Comparison of ENCODE assay signal across 15 cellular contexts in the genomic region with DNA sequence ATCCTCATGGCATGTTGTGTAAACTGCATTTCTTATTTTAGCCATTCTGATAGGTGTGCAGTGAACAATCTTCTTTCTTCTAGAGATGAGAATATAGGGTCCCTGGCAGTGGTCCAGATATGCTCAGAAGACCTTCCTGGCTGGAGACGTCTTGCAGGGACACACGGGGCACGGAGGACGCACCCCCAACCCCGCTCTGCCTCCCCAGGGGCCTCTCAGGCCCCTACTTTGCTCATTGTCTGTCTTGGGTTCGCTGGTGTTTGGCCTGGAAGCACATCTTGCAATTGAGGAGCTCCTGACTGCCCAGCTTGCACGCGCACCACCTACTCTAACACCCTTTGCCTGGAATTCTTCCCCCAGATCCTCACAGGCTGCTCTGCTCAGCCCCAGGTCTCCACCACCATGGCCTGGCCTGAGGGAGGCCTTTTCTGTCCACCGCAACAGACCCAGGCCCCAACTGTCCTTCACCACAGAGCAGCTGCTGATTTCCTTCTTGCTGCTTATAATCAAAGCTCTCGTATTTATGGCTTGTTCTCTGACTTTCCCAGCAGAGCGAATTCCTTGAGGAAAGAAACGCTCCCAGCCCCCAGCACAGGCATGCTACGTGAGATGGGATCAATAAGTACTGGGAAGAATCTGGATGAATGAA.
DNase-seq lines count a peak whose midpoint lies in the region; ATAC-seq and TF ChIP-seq lines count a peak whose summit lies in the region.
"Had no signal": no experiment of that assay in that cellular context is flagged by ENCODE, and none has a peak within 500 bp of the region (broad histone marks: within the 10 kb centered on the region; RNA-seq: fewer than 3 reads in every experiment).

No MANE protein-coding gene starts in this region.

- no peak for TF ChIP-seq EP300 in esophagus muscularis mucosa (IDR thresholded peaks at IDR 0.05)

- WGBS in right cardiac atrium = 89% methylated on average over 13 of the region's 13 CpGs
- WGBS in esophagus muscularis mucosa = 82% methylated on average over 13 of the region's 13 CpGs

- H2AFZ ChIP-seq in osteoblast (ENCODE audit: low read length) = no peak overlapping the region

- ATAC-seq in Right ventricle myocardium inferior (no peak), right cardiac atrium (no peak)

- TF ChIP-seq CTCF in esophagus muscularis mucosa (IDR thresholded peaks at IDR 0.05) = no peak
- no peak for TF ChIP-seq CTCF in osteoblast (IDR thresholded peaks at IDR 0.05; ENCODE audit: extremely low read depth, low read depth, low read length)
- TF ChIP-seq CTCF in vagina (IDR thresholded peaks at IDR 0.05) = no peak

- no peak for TF ChIP-seq POLR2A in esophagus muscularis mucosa (IDR thresholded peaks at IDR 0.05; ENCODE audit: low read depth)
- no peak for TF ChIP-seq POLR2A in vagina (IDR thresholded peaks at IDR 0.05)

- no peak overlapping the region for H3K4me2 ChIP-seq in osteoblast (ENCODE audit: insufficient read depth, low read length)
- H3K4me2 ChIP-seq: BLaER1 had no signal

- DNase-seq in Right ventricle myocardium inferior (ENCODE audit: missing footprints) = peak; percentile 27
- DNase-seq in right cardiac atrium = no peak
- DNase-seq in esophagus muscularis mucosa (ENCODE audit: extremely low spot score) = peak; percentile 70
- DNase-seq in osteoblast (ENCODE audit: insufficient read length, low spot score, missing footprints) = peak; percentile 15
- DNase-seq in vagina (ENCODE audit: extremely low spot score in 2 of 2) = peak; percentile 74 to 81
- no peak for DNase-seq in NCI-H128 (lab: John Stamatoyannopoulos, UW; ENCODE audit: unreplicated experiment)
- DNase-seq in NCI-H1105 (lab: John Stamatoyannopoulos, UW) = no peak
- DNase-seq in NCI-H1436 treated with DMSO at 0.1 percent for 48 hours (lab: John Stamatoyannopoulos, UW) = no peak
- DNase-seq: 8988T; AML-193; Caco-2; CD8-positive, alpha-beta memory T cell; HCEC 1CT; HFFc6 had no signal

- H3K4me1 ChIP-seq in right cardiac atrium (ENCODE audit: control insufficient read depth, insufficient read depth, low read length) (no peaks in the 10 kb centered on the region), esophagus muscularis mucosa (peaks cover 0 to under 1% (median 0%) of the 10 kb centered on the region in 4 donors), osteoblast (ENCODE audit: insufficient read depth, low read length) (no peaks in the 10 kb centered on the region), vagina (no peaks in the 10 kb centered on the region)
- H3K4me1 ChIP-seq: Caco-2 had no signal

- intact Hi-C loops in Right ventricle myocardium inferior (cut with DNase I) = no loop called here
- intact Hi-C loops in right cardiac atrium (cut with DNase I) = no loop called here
- intact Hi-C loops in esophagus muscularis mucosa (cut with DNase I) = no loop called here
- intact Hi-C loops in vagina (cut with DNase I) = no loop called here

- H3K27ac ChIP-seq in right cardiac atrium (ENCODE audit: low read length) = no peak overlapping the region
- H3K27ac ChIP-seq in esophagus muscularis mucosa (replicated peaks in 1 of 4) = no peak overlapping the region
- no peak overlapping the region for H3K27ac ChIP-seq in osteoblast (ENCODE audit: low read depth, low read length)
- no peak overlapping the region for H3K27ac ChIP-seq in vagina
- H3K27ac ChIP-seq: BLaER1 had no signal

- no peaks in the 10 kb centered on the region for H3K79me2 ChIP-seq in osteoblast (ENCODE audit: insufficient read depth, low read length)

- no peaks in the 10 kb centered on the region for H3K9me3 ChIP-seq in right cardiac atrium (ENCODE audit: control insufficient read depth, low read length)
- H3K9me3 ChIP-seq in esophagus muscularis mucosa = no peaks in the 10 kb centered on the region
- H3K9me3 ChIP-seq in osteoblast (ENCODE audit: low read depth, low read length) = no peaks in the 10 kb centered on the region
- H3K9me3 ChIP-seq in vagina = no peaks in the 10 kb centered on the region
- H3K9me3 ChIP-seq: Caco-2 had no signal

- H4K20me1 ChIP-seq in osteoblast (ENCODE audit: insufficient read depth, low read length) = no peaks in the 10 kb centered on the region
- H4K20me1 ChIP-seq: BLaER1 had no signal

- no peaks in the 10 kb centered on the region for H3K27me3 ChIP-seq in right cardiac atrium (ENCODE audit: control insufficient read depth, insufficient read depth)
- no peaks in the 10 kb centered on the region for H3K27me3 ChIP-seq in esophagus muscularis mucosa
- H3K27me3 ChIP-seq in osteoblast (ENCODE audit: insufficient read depth, low read length) = no peaks in the 10 kb centered on the region
- no peaks in the 10 kb centered on the region for H3K27me3 ChIP-seq in vagina
- H3K27me3 ChIP-seq: BLaER1 had no signal

- H3K4me3 ChIP-seq in right cardiac atrium (ENCODE audit: low read length) (no peak overlapping the region), esophagus muscularis mucosa (no peak overlapping the region), osteoblast (ENCODE audit: insufficient read depth, low read length) (no peak overlapping the region), vagina (no peak overlapping the region)
- H3K4me3 ChIP-seq: BLaER1 had no signal

- no peaks in the 10 kb centered on the region for H3K36me3 ChIP-seq in esophagus muscularis mucosa
- H3K36me3 ChIP-seq in osteoblast (ENCODE audit: insufficient read depth, low read length) = no peaks in the 10 kb centered on the region
- H3K36me3 ChIP-seq in vagina = no peaks in the 10 kb centered on the region
- H3K36me3 ChIP-seq: BLaER1 had no signal

Comparison
In these comparisons a context has a peak if more than half of its experiments do, and no peak if none do; other contexts are left out.
1. DNase-seq: peak in Right ventricle myocardium inferior (single experiment), esophagus muscularis mucosa (single experiment), osteoblast (single experiment) and vagina (2 of 2); none in right cardiac atrium (0 of 3), NCI-H128 (single experiment), NCI-H1105 (single experiment) and NCI-H1436 treated with DMSO at 0.1 percent for 48 hours (single experiment).